18 cellular contexts compared by ENCODE assay signal in genomic region chr17:37671028-37671812, GRCh38. TPM values are rescaled to one million over a fixed set of nuclear protein-coding genes. Genes with fewer than 3 reads are reported as not detected.
A peak's percentile ranks its signal among the peaks of the same experiment; 100 is the strongest.
DNase-seq lines count a peak whose midpoint lies in the region; ATAC-seq and TF ChIP-seq lines count a peak whose summit lies in the region.
"Had no signal": no experiment of that assay in that cellular context is flagged by ENCODE, and none has a peak within 500 bp of the region (broad histone marks: within the 10 kb centered on the region; RNA-seq: fewer than 3 reads in every experiment).

No MANE protein-coding gene starts in this region.

- TF ChIP-seq EP300 in SK-N-SH (IDR thresholded peaks at IDR 0.05; ENCODE audit: borderline replicate concordance in 1 of 2, low read depth in 1 of 2, low read length in 1 of 2), result no peak

- no peaks in the 10 kb centered on the region for H3K9me3 Mint-ChIP-seq in stimulated activated naive B cell treated with anti-CD40 and anti-IgM and Interleukin-4, amounts not matched to agents 10 μg/mL and 1 μg/mL and 100 μg/mL, for 72 hours
- H3K9me3 Mint-ChIP-seq: activated naive CD8-positive, alpha-beta T cell treated with anti-CD3 and anti-CD28 coated beads, Interleukin-2, amount 10 ng/mL, durations not matched to agents 7 days and 5 days; CD8-positive, alpha-beta memory T cell; central memory CD8-positive, alpha-beta T cell; stimulated activated naive CD8-positive, alpha-beta T cell treated with anti-CD3 and anti-CD28 coated beads, Interleukin-15, amount 100 ng/mL, for 72 hours had no signal

- H3K36me3 ChIP-seq in SK-N-SH (replicated peaks in 1 of 2; ENCODE audit: control insufficient read depth in 1 of 2, insufficient read depth in 2 of 2, low read length in 1 of 2), result no peaks in the 10 kb centered on the region
- H3K36me3 ChIP-seq: HAP-1 had no signal

- H3K36me3 Mint-ChIP-seq in stimulated activated naive B cell treated with anti-CD40 and anti-IgM and Interleukin-4, amounts not matched to agents 10 μg/mL and 1 μg/mL and 100 μg/mL, for 72 hours, result no peaks in the 10 kb centered on the region
- H3K36me3 Mint-ChIP-seq: activated naive CD8-positive, alpha-beta T cell treated with anti-CD3 and anti-CD28 coated beads, Interleukin-2, amount 10 ng/mL, durations not matched to agents 7 days and 5 days; CD8-positive, alpha-beta memory T cell had no signal

- peaks cover 10 to 12% of the 10 kb centered on the region in 2 donors for H3K27me3 Mint-ChIP-seq in stimulated activated naive B cell treated with anti-CD40 and anti-IgM and Interleukin-4, amounts not matched to agents 10 μg/mL and 1 μg/mL and 100 μg/mL, for 72 hours

- H4K20me1 ChIP-seq in SK-N-SH (ENCODE audit: insufficient read depth), result no peaks in the 10 kb centered on the region

- H3F3A ChIP-seq in SK-N-SH (replicated peaks; ENCODE audit: insufficient read depth), result peaks cover 3% of the 10 kb centered on the region

- no peak for TF ChIP-seq CTCF in SK-N-SH (IDR thresholded peaks at IDR 0.05)
- no peak for TF ChIP-seq CTCF in RWPE1 (conservative IDR thresholded peaks at IDR 0.05; ENCODE audit: low read depth)

- CTCF ChIA-PET in SK-N-SH (lab: Yijun Ruan, JAX) (no interaction called here), RWPE1 (lab: Yijun Ruan, JAX) (interaction anchor here (0.7 to 1.3 kb wide), 3 partner anchors 9 to 206 kb away, joined by 3 read pairs; no protein-coding TSS in a partner anchor)

- H3K4me3 Mint-ChIP-seq in stimulated activated naive B cell treated with anti-CD40 and anti-IgM and Interleukin-4, amounts not matched to agents 10 μg/mL and 1 μg/mL and 100 μg/mL, for 72 hours, result no peak overlapping the region
- H3K4me3 Mint-ChIP-seq: activated naive CD8-positive, alpha-beta T cell treated with anti-CD3 and anti-CD28 coated beads, Interleukin-2, amount 10 ng/mL, durations not matched to agents 7 days and 5 days; CD8-positive, alpha-beta memory T cell; central memory CD8-positive, alpha-beta T cell; stimulated activated naive CD8-positive, alpha-beta T cell treated with anti-CD3 and anti-CD28 coated beads, Interleukin-15, amount 100 ng/mL, for 72 hours had no signal

- TF ChIP-seq RAD21 in SK-N-SH (IDR thresholded peaks at IDR 0.05; ENCODE audit: low read length), result no peak

- H3K9ac ChIP-seq in SK-N-SH, result peak overlapping the region; percentile 46

- no peak overlapping the region for H3K4me3 ChIP-seq in SK-N-SH (ENCODE audit: low read depth in 2 of 2, low read length in 1 of 2)
- H3K4me3 ChIP-seq: HAP-1, SK-N-MC had no signal

- H3K27ac Mint-ChIP-seq in stimulated activated naive B cell treated with anti-CD40 and anti-IgM and Interleukin-4, amounts not matched to agents 10 μg/mL and 1 μg/mL and 100 μg/mL, for 72 hours, result peak overlapping the region; percentile 26
- H3K27ac Mint-ChIP-seq: activated naive CD8-positive, alpha-beta T cell treated with anti-CD3 and anti-CD28 coated beads, Interleukin-2, amount 10 ng/mL, durations not matched to agents 7 days and 5 days; CD8-positive, alpha-beta memory T cell had no signal

- H3K27ac ChIP-seq in SK-N-SH (ENCODE audit: low read depth in 2 of 2, low read length in 1 of 2) (peak overlapping the region in 1 of 2 experiments; percentile 74; a peak in 2 of 4 replicates), RWPE1 (peak overlapping the region; percentile 49; the same call in 1 of the 2 replicates)
- H3K27ac ChIP-seq: SK-N-MC had no signal

- peaks cover 0 to 19% of the 10 kb centered on the region in 2 experiments; a peak in 1 of 4 replicates for H3K4me1 ChIP-seq in SK-N-SH (ENCODE audit: control insufficient read depth in 1 of 2, insufficient read depth in 2 of 2, low read depth in 1 of 2, low read length in 1 of 2)
- H3K4me1 ChIP-seq: HAP-1 had no signal

- H3K9me2 ChIP-seq in SK-N-SH, result no peaks in the 10 kb centered on the region

- no peaks in the 10 kb centered on the region for H3K79me2 ChIP-seq in SK-N-SH (ENCODE audit: insufficient read depth)

- peak overlapping the region; percentile 44 for H3K4me2 ChIP-seq in SK-N-SH

- no peaks in the 10 kb centered on the region for H3K9me3 ChIP-seq in SK-N-SH
- H3K9me3 ChIP-seq: HAP-1 had no signal

- no peak for ATAC-seq in SK-N-SH treated with all-trans-retinoic acid at 6 μM for 48 hours
- ATAC-seq in stimulated activated naive B cell treated with anti-CD40 and anti-IgM and Interleukin-4, amounts not matched to agents 10 μg/mL and 1 μg/mL and 100 μg/mL, for 72 hours (replicated peaks), result no peak
- ATAC-seq: stimulated activated naive CD8-positive, alpha-beta T cell treated with anti-CD3 and anti-CD28 coated beads, Interleukin-15, amount 100 ng/mL, for 72 hours had no signal

- H2AFZ ChIP-seq in SK-N-SH (ENCODE audit: low read depth), result no peak overlapping the region

- POLR2A ChIA-PET in SK-N-SH (lab: Yijun Ruan, JAX) (no interaction called here), RWPE1 (lab: Yijun Ruan, JAX; ENCODE audit: low non-redundant PET) (no interaction called here)

- 93% methylated on average over 8 of the region's 9 CpGs for WGBS in SK-N-SH (ENCODE audit: low lambda C conversion rate)

- DNase-seq in SK-N-SH (no peak), RWPE1 (ENCODE audit: low spot score) (peak; percentile 15), iris pigment epithelial cell (ENCODE audit: low read depth) (peak; percentile 21), AML-193 (lab: John Stamatoyannopoulos, UW) (no peak), amygdala (lab: John Stamatoyannopoulos, UW) (no peak)
- no peak for DNase-seq in stimulated activated naive B cell treated with anti-CD40 and anti-IgM and Interleukin-4, amounts not matched to agents 10 μg/mL and 1 μg/mL and 100 μg/mL, for 72 hours
- no peak for DNase-seq in stimulated activated CD4-positive, alpha-beta T cell treated with anti-CD3 and anti-CD28 coated beads, Interleukin-4, amount 100 ng/mL, for 1 hour
- DNase-seq: activated naive CD8-positive, alpha-beta T cell treated with anti-CD3 and anti-CD28 coated beads, Interleukin-2, amount 10 ng/mL, durations not matched to agents 7 days and 5 days; activated T-cell treated with anti-CD3 and anti-CD28 coated beads, Interleukin-2, amount 50 U/mL, for 48 hours; CD8-positive, alpha-beta memory T cell; GF-D8; kidney; stimulated activated CD4-positive, alpha-beta T cell treated with anti-CD3 and anti-CD28 coated beads, Interleukin-12 subunit alpha, Interleukin-12 subunit beta, amount 100 ng/mL, for 4 hours; stimulated activated naive CD8-positive, alpha-beta T cell treated with anti-CD3 and anti-CD28 coated beads, Interleukin-15, amount 100 ng/mL, for 72 hours had no signal

- no peaks in the 10 kb centered on the region for H3K27me3 ChIP-seq in SK-N-SH (ENCODE audit: insufficient read depth)

- H3K4me1 Mint-ChIP-seq in stimulated activated naive B cell treated with anti-CD40 and anti-IgM and Interleukin-4, amounts not matched to agents 10 μg/mL and 1 μg/mL and 100 μg/mL, for 72 hours, result peaks cover 0 to under 1% of the 10 kb centered on the region in 2 donors
- H3K4me1 Mint-ChIP-seq: CD8-positive, alpha-beta memory T cell; central memory CD8-positive, alpha-beta T cell had no signal

TF ChIP-seq in SK-N-SH, 30 proteins besides CTCF, POLR2A, EP300 and RAD21 (continues in another document):
- no peak for TF ChIP-seq RXRA (IDR thresholded peaks at IDR 0.05; ENCODE audit: borderline replicate concordance, low read depth)
- TF ChIP-seq ELF1 (IDR thresholded peaks at IDR 0.05), result no peak

TF ChIP-seq in SK-N-SH treated with all-trans-retinoic acid at 6 μM for 48 hours, 23 proteins besides CTCF, POLR2A, EP300 and RAD21:
- no peak for TF ChIP-seq TCF4 (CRISPR knock-in tag; IDR thresholded peaks at IDR 0.05; ENCODE audit: borderline replicate concordance)
- no peak for TF ChIP-seq BACH2 (CRISPR knock-in tag; IDR thresholded peaks at IDR 0.05; ENCODE audit: borderline replicate concordance)
- no peak for TF ChIP-seq ZNF8 (CRISPR knock-in tag; IDR thresholded peaks at IDR 0.05)
- no peak for TF ChIP-seq CSDC2 (CRISPR knock-in tag; IDR thresholded peaks at IDR 0.05)
- TF ChIP-seq CREB5 (CRISPR knock-in tag; IDR thresholded peaks at IDR 0.05; ENCODE audit: low read depth), result no peak
- no peak for TF ChIP-seq ISL1 (CRISPR knock-in tag; IDR thresholded peaks at IDR 0.05)
- no peak for TF ChIP-seq ZNF565 (CRISPR knock-in tag; conservative IDR thresholded peaks at IDR 0.05; ENCODE audit: low read depth)
- TF ChIP-seq TSHZ2 (CRISPR knock-in tag; IDR thresholded peaks at IDR 0.05), result no peak
- TF ChIP-seq ZFP3 (CRISPR knock-in tag; IDR thresholded peaks at IDR 0.05), result no peak

RNA-seq across cellular contexts. Expression of gene DDX52, which starts 28.0 kb away (rescaled TPM):
- polyA plus RNA-seq in SK-N-SH (2012; rRNA removed), result 7.3 and 9.5 TPM in 2 replicates
- 7.8 and 9.5 TPM in 2 replicates for polyA plus RNA-seq in SK-N-SH (2012; cell fraction: cytosol; rRNA removed)
- polyA plus RNA-seq in SK-N-SH (2012; cell fraction: nucleus; rRNA removed), result 8.8 and 20.1 TPM in 2 replicates

Comparison
In these comparisons a context has a peak if more than half of its experiments do, and no peak if none do; other contexts are left out.
1. DNase-seq: peak in RWPE1 (single experiment) and iris pigment epithelial cell (single experiment); none in SK-N-SH (single experiment), stimulated activated naive B cell treated with anti-CD40 and anti-IgM and Interleukin-4, amounts not matched to agents 10 μg/mL and 1 μg/mL and 100 μg/mL, for 72 hours (single experiment), AML-193 (0 of 2), stimulated activated CD4-positive, alpha-beta T cell treated with anti-CD3 and anti-CD28 coated beads, Interleukin-4, amount 100 ng/mL, for 1 hour (single experiment) and amygdala (0 of 56).